ENCODE assay signal across 21 cellular contexts in the genomic region with DNA sequence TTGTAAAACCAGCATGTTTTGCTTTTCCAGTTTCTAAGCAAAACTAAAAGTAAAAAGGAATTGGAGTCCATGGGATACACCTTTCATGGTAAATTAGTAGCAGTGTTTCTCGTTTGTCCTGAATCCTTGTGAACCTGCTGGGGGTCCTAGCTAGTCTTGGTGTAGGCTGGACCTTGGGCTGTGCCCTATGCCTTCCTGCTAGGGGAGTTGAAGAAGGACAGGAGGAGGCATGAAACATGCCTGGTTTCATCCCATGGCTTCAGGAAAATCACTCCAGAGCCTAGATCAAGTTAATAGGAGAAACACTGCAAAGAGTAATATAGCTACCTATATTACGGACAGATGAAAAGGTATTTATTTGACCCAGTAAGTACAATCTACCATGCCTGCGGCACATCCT. TPM values are rescaled to one million over a fixed set of nuclear protein-coding genes. Genes with fewer than 3 reads are reported as not detected.
DNase-seq lines count a peak whose midpoint lies in the region; ATAC-seq lines count a peak whose summit lies in the region.
"Had no signal": no experiment of that assay in that cellular context is flagged by ENCODE, and none has a peak within 500 bp of the region (broad histone marks: within the 10 kb centered on the region; RNA-seq: fewer than 3 reads in every experiment).

No MANE protein-coding gene starts in this region.

- intact Hi-C loops in activated CD4-positive, alpha-beta T cell treated with anti-CD3 and anti-CD28 coated beads for 36 hours (cut with DNase I, micrococcal nuclease) = loop anchor here in 1 of 2 experiments (5.0 kb wide), 1 partner anchor 92 kb away; no protein-coding TSS in a partner anchor
- intact Hi-C loops in activated naive CD4-positive, alpha-beta T cell treated with anti-CD3 and anti-CD28 coated beads for 36 hours (cut with micrococcal nuclease) = loop anchor here (10.0 kb wide), 1 partner anchor 1046 kb away; the partner anchor contains the start of gene MAPK8

- no peaks in the 10 kb centered on the region for H3K27me3 ChIP-seq in Karpas-422 (ENCODE audit: low read length)

- H3K9me3 ChIP-seq in KOPT-K1 (ENCODE audit: insufficient read depth, low read length, poor library complexity, severe bottlenecking) (no peaks in the 10 kb centered on the region), Karpas-422 (ENCODE audit: low read length) (no peaks in the 10 kb centered on the region)

- H2AFZ ChIP-seq in Karpas-422 (ENCODE audit: low read length) = no peak overlapping the region

- H3K4me3 Mint-ChIP-seq in activated CD4-positive, alpha-beta T cell treated with anti-CD3 and anti-CD28 coated beads for 36 hours = no peak overlapping the region
- H3K4me3 Mint-ChIP-seq in activated naive CD4-positive, alpha-beta T cell treated with anti-CD3 and anti-CD28 coated beads for 36 hours = no peak overlapping the region
- peak overlapping the region in 5 of 10 donors; percentile 19 to 54 (median 26) for H3K4me3 Mint-ChIP-seq in naive thymus-derived CD8-positive, alpha-beta T cell

- CTCF ChIA-PET in activated CD4-positive, alpha-beta T cell treated with anti-CD3 and anti-CD28 coated beads for 36 hours (lab: Charles Lee) = interaction anchor here (0.6 to 2.4 kb wide), 2 partner anchors 16 to 104 kb away, joined by 3 to 7 read pairs; no protein-coding TSS in a partner anchor
- CTCF ChIA-PET in activated naive CD4-positive, alpha-beta T cell treated with anti-CD3 and anti-CD28 coated beads for 36 hours (lab: Charles Lee) = interaction anchor here (1.2 to 2.8 kb wide), 3 partner anchors 48 to 211 kb away, joined by 4 to 11 read pairs (median 5); no protein-coding TSS in a partner anchor

- H3K36me3 ChIP-seq in KOPT-K1 (ENCODE audit: insufficient read depth, low read length) (no peaks in the 10 kb centered on the region), Karpas-422 (ENCODE audit: insufficient read depth, low read length) (no peaks in the 10 kb centered on the region)

- in situ Hi-C loops in G401 (cut with HindIII; ENCODE audit: low sequenced_read_pairs) = no loop called here

- H3K27ac ChIP-seq in KOPT-K1 (ENCODE audit: low read depth, low read length, poor library complexity, severe bottlenecking) (peak overlapping the region; percentile 98), Karpas-422 (ENCODE audit: low read length) (no peak overlapping the region)
- H3K27ac ChIP-seq: 22Rv1 had no signal

- no peaks in the 10 kb centered on the region for H3K9me2 ChIP-seq in Karpas-422 (replicated peaks; ENCODE audit: insufficient read depth, low read length)

- no peaks in the 10 kb centered on the region for H4K20me1 ChIP-seq in Karpas-422 (ENCODE audit: insufficient read depth, low read depth, low read length)

- H3K9ac ChIP-seq in Karpas-422 (ENCODE audit: low read length) = no peak overlapping the region

- no peak for ATAC-seq in activated CD4-positive, alpha-beta T cell treated with anti-CD3 and anti-CD28 coated beads for 36 hours
- no peak for ATAC-seq in naive thymus-derived CD8-positive, alpha-beta T cell

- no peaks in the 10 kb centered on the region for H3K79me2 ChIP-seq in Karpas-422 (ENCODE audit: low read length)

- peak overlapping the region; percentile 35 for H3K27ac Mint-ChIP-seq in activated CD4-positive, alpha-beta T cell treated with anti-CD3 and anti-CD28 coated beads for 36 hours
- peak overlapping the region; percentile 20 for H3K27ac Mint-ChIP-seq in activated naive CD4-positive, alpha-beta T cell treated with anti-CD3 and anti-CD28 coated beads for 36 hours
- peak overlapping the region in 9 of 10 donors; percentile 11 to 98 (median 90) for H3K27ac Mint-ChIP-seq in naive thymus-derived CD8-positive, alpha-beta T cell

- no peaks in the 10 kb centered on the region for H3K27me3 Mint-ChIP-seq in activated CD4-positive, alpha-beta T cell treated with anti-CD3 and anti-CD28 coated beads for 36 hours
- H3K27me3 Mint-ChIP-seq in activated naive CD4-positive, alpha-beta T cell treated with anti-CD3 and anti-CD28 coated beads for 36 hours (ENCODE audit: low read depth) = no peaks in the 10 kb centered on the region
- H3K27me3 Mint-ChIP-seq in naive thymus-derived CD8-positive, alpha-beta T cell = no peaks in the 10 kb centered on the region

- peaks cover 7% of the 10 kb centered on the region; the same call in 1 of the 2 replicates for H3K4me1 ChIP-seq in Karpas-422 (ENCODE audit: low read length)

- H3K36me3 Mint-ChIP-seq in activated CD4-positive, alpha-beta T cell treated with anti-CD3 and anti-CD28 coated beads for 36 hours (ENCODE audit: low read depth) = peaks cover 2% of the 10 kb centered on the region
- H3K36me3 Mint-ChIP-seq in activated naive CD4-positive, alpha-beta T cell treated with anti-CD3 and anti-CD28 coated beads for 36 hours (ENCODE audit: low read depth) = peaks cover 2% of the 10 kb centered on the region
- no peaks in the 10 kb centered on the region for H3K36me3 Mint-ChIP-seq in naive thymus-derived CD8-positive, alpha-beta T cell

- no peak for DNase-seq in activated CD4-positive, alpha-beta T cell treated with anti-CD3 and anti-CD28 coated beads for 36 hours
- DNase-seq in activated CD4-positive, alpha-beta T cell treated with anti-CD3 and anti-CD28 coated beads for 1 hour = no peak
- no peak for DNase-seq in activated naive CD4-positive, alpha-beta T cell treated with anti-CD3 and anti-CD28 coated beads for 36 hours
- DNase-seq in activated naive CD4-positive, alpha-beta T cell treated with anti-CD3 and anti-CD28 coated beads, Interleukin-2, amount 50 U/mL, for 16 hours = no peak
- DNase-seq in naive thymus-derived CD8-positive, alpha-beta T cell = no peak
- DNase-seq in Karpas-422 (no peak), G401 (ENCODE audit: low spot score) (no peak)
- DNase-seq: ACHN, C1 segment of cervical spinal cord, DMS53, MM.1S, NCI-H1048, NCI-H1417 treated with DMSO at 0.1 percent for 48 hours, NCI-H187, NCI-H446 treated with DMSO at 0.1 percent for 48 hours, NCI-H526 treated with DMSO at 0.1 percent for 48 hours, OCI-M1 had no signal

- POLR2A ChIA-PET in activated CD4-positive, alpha-beta T cell treated with anti-CD3 and anti-CD28 coated beads for 36 hours (lab: Charles Lee) = no interaction called here
- POLR2A ChIA-PET in naive thymus-derived CD8-positive, alpha-beta T cell (lab: Charles Lee) = interaction anchor here (1.2 to 2.0 kb wide), 3 partner anchors 17 to 93 kb away, joined by 3 to 7 read pairs (median 4); no protein-coding TSS in a partner anchor

- no peak overlapping the region for H3K4me2 ChIP-seq in Karpas-422 (ENCODE audit: low read depth, low read length, poor library complexity, severe bottlenecking)

- no peaks in the 10 kb centered on the region for H3K9me3 Mint-ChIP-seq in activated CD4-positive, alpha-beta T cell treated with anti-CD3 and anti-CD28 coated beads for 36 hours (ENCODE audit: low read depth)
- no peaks in the 10 kb centered on the region for H3K9me3 Mint-ChIP-seq in activated naive CD4-positive, alpha-beta T cell treated with anti-CD3 and anti-CD28 coated beads for 36 hours
- H3K9me3 Mint-ChIP-seq in naive thymus-derived CD8-positive, alpha-beta T cell = peaks cover 0 to 2% (median 0%) of the 10 kb centered on the region in 9 donors

- no peak overlapping the region for H3K4me3 ChIP-seq in Karpas-422 (ENCODE audit: low read length)

- H3K4me1 Mint-ChIP-seq in activated CD4-positive, alpha-beta T cell treated with anti-CD3 and anti-CD28 coated beads for 36 hours = peaks cover 87% of the 10 kb centered on the region
- H3K4me1 Mint-ChIP-seq in activated naive CD4-positive, alpha-beta T cell treated with anti-CD3 and anti-CD28 coated beads for 36 hours (ENCODE audit: low read depth) = peaks cover 91% of the 10 kb centered on the region
- H3K4me1 Mint-ChIP-seq in naive thymus-derived CD8-positive, alpha-beta T cell = peaks cover 49 to 94% (median 91%) of the 10 kb centered on the region in 4 donors

RNA-seq across cellular contexts. Expression of gene GDF10, which starts 41.1 kb away (rescaled TPM):
- total RNA-seq in activated CD4-positive, alpha-beta T cell treated with anti-CD3 and anti-CD28 coated beads for 36 hours = under 1 TPM; 0.30 to 0.32 TPM
- under 1 TPM; 0.12 to 0.19 TPM for total RNA-seq in activated naive CD4-positive, alpha-beta T cell treated with anti-CD3 and anti-CD28 coated beads for 36 hours
- under 1 TPM; 0.74 to 0.75 TPM for total RNA-seq in naive thymus-derived CD8-positive, alpha-beta T cell
- polyA plus RNA-seq in naive thymus-derived CD8-positive, alpha-beta T cell = under 1 TPM in 2 of 3 donors, not detected in 1; 0.26 to 0.60 TPM
- total RNA-seq in Karpas-422 (2014; rRNA removed; shearing (Covaris generic); ENCODE audit: low replicate concordance) = not detected in 2 replicates
- not detected in 2 replicates for total RNA-seq in G401 (2014; rRNA removed; shearing (Covaris generic))
- total RNA-seq: H4, LHCN-M2 had no signal

Comparison
In these comparisons a context has a peak if more than half of its experiments do, and no peak if none do; other contexts are left out.
1. H3K27ac Mint-ChIP-seq: peak in every context shown above with its lines; median percentile 90 in naive thymus-derived CD8-positive, alpha-beta T cell; 35 in activated CD4-positive, alpha-beta T cell treated with anti-CD3 and anti-CD28 coated beads for 36 hours; 20 in activated naive CD4-positive, alpha-beta T cell treated with anti-CD3 and anti-CD28 coated beads for 36 hours.